ENCODE assay signal across 8 cellular contexts in the genomic region with DNA sequence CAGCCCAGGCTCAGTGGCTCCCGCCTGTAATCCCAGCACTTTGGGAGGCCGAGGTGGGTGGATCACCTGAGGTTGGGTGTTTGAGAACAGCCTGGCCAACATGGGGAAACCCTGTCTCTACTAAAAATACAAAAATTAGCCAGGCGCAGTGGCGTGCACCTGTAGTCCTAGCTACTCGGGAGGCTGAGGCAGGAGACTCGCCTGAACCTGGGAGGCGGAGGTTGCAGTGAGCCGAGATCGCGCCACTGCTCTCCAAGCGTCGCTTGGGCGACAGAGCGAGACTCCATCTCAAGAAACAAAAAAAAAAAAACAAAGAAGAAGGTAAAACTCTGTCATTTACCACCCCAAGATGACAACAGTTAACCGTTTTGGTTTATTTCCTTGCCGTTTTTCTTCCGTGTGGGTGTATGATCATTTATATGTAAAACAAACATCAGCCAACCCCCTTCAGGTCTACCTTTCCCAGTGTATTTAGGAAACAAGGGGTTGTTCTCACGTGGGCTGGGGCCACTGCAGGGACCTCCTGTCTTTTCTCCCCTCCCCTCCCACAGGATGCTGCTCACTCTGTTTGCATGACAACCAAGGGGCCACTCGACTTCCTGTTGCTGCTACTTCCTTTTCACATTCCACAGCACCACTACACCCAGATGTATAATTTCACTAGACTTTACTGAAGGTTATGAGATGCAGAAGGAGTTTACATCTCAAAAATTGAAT. TPM values are rescaled to one million over a fixed set of nuclear protein-coding genes. Genes with fewer than 3 reads are reported as not detected.
DNase-seq lines count a peak whose midpoint lies in the region; ATAC-seq and TF ChIP-seq lines count a peak whose summit lies in the region.

No MANE protein-coding gene starts in this region.

- H3K9me3 ChIP-seq in CD8-positive, alpha-beta T cell (ENCODE audit: low read length), result no peaks in the 10 kb centered on the region
- H3K9me3 ChIP-seq in HUES6 (ENCODE audit: control insufficient read depth, insufficient read depth, low read depth, low read length), result no peaks in the 10 kb centered on the region

- POLR2A ChIA-PET in CD8-positive, alpha-beta T cell (lab: Charles Lee), result interaction anchor here (0.9 to 1.3 kb wide), 2 partner anchors 11 to 13 kb away, joined by 4 to 6 read pairs; no protein-coding TSS in a partner anchor

- H3K27me3 ChIP-seq in CD8-positive, alpha-beta T cell (ENCODE audit: insufficient read depth, low read length), result no peaks in the 10 kb centered on the region
- H3K27me3 ChIP-seq in HUES6 (ENCODE audit: control insufficient read depth, insufficient read depth, low read length), result no peaks in the 10 kb centered on the region

- peak; percentile 88 for ATAC-seq in CD8-positive, alpha-beta T cell
- ATAC-seq in GM21381 (IDR thresholded peaks at IDR 0.05; ENCODE audit: unreplicated experiment), result peak; percentile 69
- ATAC-seq in activated CD8-positive, alpha-beta memory T cell treated with anti-CD3 and anti-CD28 coated beads, Interleukin-2, amount 10 ng/mL, durations not matched to agents 7 days and 5 days, result peak; percentile 88

- CTCF ChIA-PET in CD8-positive, alpha-beta T cell (lab: Charles Lee), result interaction anchor here (0.8 to 3.3 kb wide), 4 partner anchors 10 to 154 kb away, joined by 4 to 14 read pairs (median 4); a partner anchor contains a TSS
- CTCF ChIA-PET in activated CD8-positive, alpha-beta memory T cell treated with anti-CD3 and anti-CD28 coated beads, Interleukin-2, amount 10 ng/mL, durations not matched to agents 7 days and 5 days (lab: Charles Lee), result interaction anchor here (0.7 to 2.2 kb wide), 4 partner anchors 12 to 221 kb away, joined by 3 to 12 read pairs (median 4); no protein-coding TSS in a partner anchor

- peaks cover 93% of the 10 kb centered on the region for H3K4me1 Mint-ChIP-seq in CD8-positive, alpha-beta T cell (ENCODE audit: low read depth)
- H3K4me1 Mint-ChIP-seq in activated CD8-positive, alpha-beta memory T cell treated with anti-CD3 and anti-CD28 coated beads, Interleukin-2, amount 10 ng/mL, durations not matched to agents 7 days and 5 days, result peaks cover 82% of the 10 kb centered on the region

- H3K4me1 ChIP-seq in CD8-positive, alpha-beta T cell (ENCODE audit: insufficient read depth, low read length), result peaks cover 91% of the 10 kb centered on the region
- peaks cover 44% of the 10 kb centered on the region for H3K4me1 ChIP-seq in HUES6 (ENCODE audit: control insufficient read depth, insufficient read depth, low read length)

- peak overlapping the region; percentile 76 for H3K27ac ChIP-seq in CD8-positive, alpha-beta T cell (ENCODE audit: low read depth, low read length)
- peak overlapping the region; percentile 62 for H3K27ac ChIP-seq in HUES6 (ENCODE audit: low read depth, low read length)

- peak overlapping the region; percentile 86 for H3K4me3 Mint-ChIP-seq in CD8-positive, alpha-beta T cell
- H3K4me3 Mint-ChIP-seq in activated CD8-positive, alpha-beta memory T cell treated with anti-CD3 and anti-CD28 coated beads, Interleukin-2, amount 10 ng/mL, durations not matched to agents 7 days and 5 days, result peak overlapping the region; percentile 73

- intact Hi-C loops in CD8-positive, alpha-beta T cell (cut with DNase I, micrococcal nuclease), result loop anchor here (1.0 to 5.0 kb wide), 7 partner anchors 12 to 1256 kb away; a partner anchor contains a TSS

- peak overlapping the region; percentile 9 for H3K9ac ChIP-seq in HUES6 (ENCODE audit: low read length)

- H3K36me3 ChIP-seq in CD8-positive, alpha-beta T cell (ENCODE audit: insufficient read depth, low read length), result peaks cover 5% of the 10 kb centered on the region
- no peaks in the 10 kb centered on the region; the same call in 1 of the 2 replicates for H3K36me3 ChIP-seq in HUES6 (ENCODE audit: control insufficient read depth, insufficient read depth, low read length)

- peaks cover 24% of the 10 kb centered on the region for H3K36me3 Mint-ChIP-seq in CD8-positive, alpha-beta T cell
- H3K36me3 Mint-ChIP-seq in activated CD8-positive, alpha-beta memory T cell treated with anti-CD3 and anti-CD28 coated beads, Interleukin-2, amount 10 ng/mL, durations not matched to agents 7 days and 5 days, result peaks cover 42% of the 10 kb centered on the region

- H3K4me3 ChIP-seq in CD8-positive, alpha-beta T cell (ENCODE audit: low read depth, low read length), result peak overlapping the region; percentile 46
- H3K4me3 ChIP-seq in HUES6 (ENCODE audit: low read depth, low read length), result no peak overlapping the region

- H3K9me3 Mint-ChIP-seq in CD8-positive, alpha-beta T cell, result no peaks in the 10 kb centered on the region
- H3K9me3 Mint-ChIP-seq in activated CD8-positive, alpha-beta memory T cell treated with anti-CD3 and anti-CD28 coated beads, Interleukin-2, amount 10 ng/mL, durations not matched to agents 7 days and 5 days (ENCODE audit: low read depth), result no peaks in the 10 kb centered on the region

- peak overlapping the region; percentile 99 for H3K27ac Mint-ChIP-seq in CD8-positive, alpha-beta T cell
- peak overlapping the region; percentile 97 for H3K27ac Mint-ChIP-seq in activated CD8-positive, alpha-beta memory T cell treated with anti-CD3 and anti-CD28 coated beads, Interleukin-2, amount 10 ng/mL, durations not matched to agents 7 days and 5 days

- peak; percentile 31 to 87 (median 72) for DNase-seq in CD8-positive, alpha-beta T cell
- peak; percentile 90 for DNase-seq in activated CD8-positive, alpha-beta memory T cell treated with anti-CD3 and anti-CD28 coated beads, Interleukin-2, amount 10 ng/mL, durations not matched to agents 7 days and 5 days
- DNase-seq in left kidney (ENCODE audit: low read depth, low spot score) (peak; percentile 33), HUDEP-2 (lab: John Stamatoyannopoulos, UW; ENCODE audit: unreplicated experiment in 76 of 76) (no peak), ureter (ENCODE audit: low spot score) (no peak), NCI-H2107 treated with DMSO at 0.1 percent for 48 hours (lab: John Stamatoyannopoulos, UW; ENCODE audit: unreplicated experiment) (no peak)

- no peaks in the 10 kb centered on the region for H3K27me3 Mint-ChIP-seq in CD8-positive, alpha-beta T cell (ENCODE audit: low read depth)
- no peaks in the 10 kb centered on the region for H3K27me3 Mint-ChIP-seq in activated CD8-positive, alpha-beta memory T cell treated with anti-CD3 and anti-CD28 coated beads, Interleukin-2, amount 10 ng/mL, durations not matched to agents 7 days and 5 days

- no peak for TF ChIP-seq CTCF in CD8-positive, alpha-beta T cell (IDR thresholded peaks at IDR 0.05)

RNA-seq across cellular contexts. Expression of a gene that starts 13.6 kb away (rescaled TPM):
- 1 to 10 TPM; 5.4 TPM for total RNA-seq in CD8-positive, alpha-beta T cell
- 10 to 100 TPM in 1 of 2 experiments, 1 to 10 TPM in 1; 7.8 to 11.8 TPM for total RNA-seq in activated CD8-positive, alpha-beta memory T cell treated with anti-CD3 and anti-CD28 coated beads, Interleukin-2, amount 10 ng/mL, durations not matched to agents 7 days and 5 days
- 7.0 TPM for total RNA-seq in ureter

RNA-seq across cellular contexts. Expression of a gene that starts 54.8 kb away (rescaled TPM):
- 100 to 1,000 TPM; 116 to 119 TPM for total RNA-seq in CD8-positive, alpha-beta T cell
- total RNA-seq in activated CD8-positive, alpha-beta memory T cell treated with anti-CD3 and anti-CD28 coated beads, Interleukin-2, amount 10 ng/mL, durations not matched to agents 7 days and 5 days, result 10 to 100 TPM; 42.7 to 51.8 TPM
- total RNA-seq in ureter, result 37.7 TPM

Comparison
In these comparisons a context has a peak if more than half of its experiments do, and no peak if none do; other contexts are left out.
1. DNase-seq: peak in CD8-positive, alpha-beta T cell (7 of 7), activated CD8-positive, alpha-beta memory T cell treated with anti-CD3 and anti-CD28 coated beads, Interleukin-2, amount 10 ng/mL, durations not matched to agents 7 days and 5 days (single experiment) and left kidney (single experiment); none in HUDEP-2 (0 of 76), ureter (single experiment) and NCI-H2107 treated with DMSO at 0.1 percent for 48 hours (single experiment).
2. Peak in every context shown above with its lines, with median percentiles within 50 percentile points of each other: ATAC-seq.